ENCODE assay signal across 1 cellular context in genomic region chr10:103622935-103623574, GRCh38.
TF ChIP-seq lines count a peak whose summit lies in the region.

No MANE protein-coding gene starts in this region.

TF ChIP-seq in HepG2, 621 proteins besides CTCF, POLR2A, EP300 and RAD21 (continued from another document):
- no peak for TF ChIP-seq ZBTB10 (CRISPR knock-in tag; IDR thresholded peaks at IDR 0.05; ENCODE audit: borderline replicate concordance)
- no peak for TF ChIP-seq ADNP (CRISPR knock-in tag; IDR thresholded peaks at IDR 0.05)
- TF ChIP-seq AGO2 (optimal IDR thresholded peaks at IDR 0.05; ENCODE audit: low read depth, low read length): peak; percentile 55
- no peak for TF ChIP-seq SNAPC5 (CRISPR knock-in tag; IDR thresholded peaks at IDR 0.05; ENCODE audit: borderline replicate concordance)
- TF ChIP-seq ZNF572 (CRISPR knock-in tag; IDR thresholded peaks at IDR 0.05): no peak
- no peak for TF ChIP-seq ZHX1 (CRISPR knock-in tag; IDR thresholded peaks at IDR 0.05; ENCODE audit: low read depth)
- no peak for TF ChIP-seq TBL1XR1 (IDR thresholded peaks at IDR 0.05; ENCODE audit: borderline replicate concordance, low read length, partially characterized antibody)
- TF ChIP-seq YEATS2 (CRISPR knock-in tag; IDR thresholded peaks at IDR 0.05; ENCODE audit: borderline replicate concordance): no peak
- no peak for TF ChIP-seq ZNF574 (CRISPR knock-in tag; IDR thresholded peaks at IDR 0.05)
- TF ChIP-seq ZNF281 (CRISPR knock-in tag; IDR thresholded peaks at IDR 0.05; ENCODE audit: borderline replicate concordance): no peak
